In the genomic region with DNA sequence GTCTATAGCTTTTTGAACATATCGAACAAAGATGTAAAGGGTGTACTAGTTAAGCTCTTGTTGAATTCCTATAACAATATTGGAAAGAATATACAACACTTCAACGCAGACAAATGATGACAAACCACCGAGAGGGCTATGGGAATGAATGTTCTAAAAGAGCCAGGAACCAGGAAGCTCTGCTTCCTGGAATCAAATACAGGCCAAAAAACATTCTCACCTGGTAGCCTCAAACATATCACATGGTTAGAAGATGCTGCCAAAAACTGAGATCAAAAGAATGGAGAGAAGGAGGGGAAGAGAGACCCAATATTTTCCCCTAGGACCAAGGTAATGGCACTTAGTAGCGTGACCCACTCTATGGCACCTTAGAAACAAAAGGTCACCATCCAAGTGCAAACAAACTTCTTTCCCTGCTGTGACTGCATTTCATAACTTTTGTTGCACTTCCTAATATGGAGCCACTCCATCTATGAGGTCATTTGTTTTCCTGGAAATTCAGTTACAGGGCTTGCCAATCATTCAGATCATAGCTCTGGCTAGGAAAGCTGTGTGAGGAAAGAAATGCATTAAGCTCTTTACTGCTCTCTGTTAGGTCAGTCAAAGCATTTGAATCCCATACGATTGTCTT, we compare ENCODE assay signal across 19 cellular contexts.
A peak's percentile ranks its signal among the peaks of the same experiment; 100 is the strongest.
DNase-seq lines count a peak whose midpoint lies in the region; ATAC-seq and TF ChIP-seq lines count a peak whose summit lies in the region.
"Had no signal": no experiment of that assay in that cellular context is flagged by ENCODE, and none has a peak within 500 bp of the region (broad histone marks: within the 10 kb centered on the region; RNA-seq: fewer than 3 reads in every experiment).

No MANE protein-coding gene starts in this region.

- H3K4me3 Mint-ChIP-seq in activated CD8-positive, alpha-beta memory T cell treated with anti-CD3 and anti-CD28 coated beads, Interleukin-2, amount 10 ng/mL, durations not matched to agents 7 days and 5 days: no peak overlapping the region
- H3K4me3 Mint-ChIP-seq: B cell, H9, immature natural killer cell had no signal

- no peaks in the 10 kb centered on the region for H3K27me3 ChIP-seq in body of pancreas
- H3K27me3 ChIP-seq: neutrophil had no signal

- no peaks in the 10 kb centered on the region for H3K36me3 Mint-ChIP-seq in activated CD8-positive, alpha-beta memory T cell treated with anti-CD3 and anti-CD28 coated beads, Interleukin-2, amount 10 ng/mL, durations not matched to agents 7 days and 5 days
- H3K36me3 Mint-ChIP-seq: immature natural killer cell had no signal

- H3K36me3 ChIP-seq in HEK293 (ENCODE audit: control insufficient read depth in 2 of 2, insufficient read depth in 1 of 2, low read length in 2 of 2): no peaks in the 10 kb centered on the region
- no peaks in the 10 kb centered on the region for H3K36me3 ChIP-seq in body of pancreas (replicated peaks in 1 of 2; ENCODE audit: insufficient read depth in 1 of 2, low read depth in 2 of 2)
- H3K36me3 ChIP-seq: neutrophil had no signal

- POLR2A ChIA-PET in HEK293 (lab: Yijun Ruan, JAX): no interaction called here

- no peaks in the 10 kb centered on the region for H3K9me3 ChIP-seq in HEK293 (ENCODE audit: control insufficient read depth, insufficient read depth, low read depth, low read length)
- no peaks in the 10 kb centered on the region for H3K9me3 ChIP-seq in body of pancreas
- H3K9me3 ChIP-seq: neutrophil had no signal

- H3K27ac ChIP-seq in HEK293 (ENCODE audit: extremely low read depth, low read depth, low read length): no peak overlapping the region
- no peak overlapping the region for H3K27ac ChIP-seq in body of pancreas
- H3K27ac ChIP-seq: neutrophil had no signal

- no peak overlapping the region for H3K27ac Mint-ChIP-seq in activated CD8-positive, alpha-beta memory T cell treated with anti-CD3 and anti-CD28 coated beads, Interleukin-2, amount 10 ng/mL, durations not matched to agents 7 days and 5 days
- H3K27ac Mint-ChIP-seq: B cell, H9, immature natural killer cell had no signal

- intact Hi-C loops in body of pancreas (cut with DNase I) (no loop called here), sciatic nerve (cut with DNase I) (no loop called here)

- no peaks in the 10 kb centered on the region for H3K4me1 ChIP-seq in HEK293 (ENCODE audit: control insufficient read depth, insufficient read depth, low read length)
- H3K4me1 ChIP-seq in body of pancreas: no peaks in the 10 kb centered on the region

- DNase-seq in body of pancreas (no peak), foreskin fibroblast (peak; percentile 33 to 76), sciatic nerve (ENCODE audit: low spot score) (no peak), RKO (ENCODE audit: low spot score) (no peak)
- no peak for DNase-seq in activated CD8-positive, alpha-beta memory T cell treated with anti-CD3 and anti-CD28 coated beads, Interleukin-2, amount 10 ng/mL, durations not matched to agents 7 days and 5 days
- DNase-seq: activated CD4-positive, alpha-beta T cell treated with anti-CD3 and anti-CD28 coated beads for 48 hours; activated naive CD4-positive, alpha-beta T cell treated with Interleukin-2 at 50 U/mL for 16 hours; effector memory CD4-positive, alpha-beta T cell; H9; immature natural killer cell; NCI-H146; NCI-H524; PC-3; stimulated activated CD4-positive, alpha-beta T cell treated with anti-CD3 and anti-CD28 coated beads, Interleukin-4, amount 100 ng/mL, for 1 hour; T1000 had no signal

- H3K4me1 Mint-ChIP-seq in activated CD8-positive, alpha-beta memory T cell treated with anti-CD3 and anti-CD28 coated beads, Interleukin-2, amount 10 ng/mL, durations not matched to agents 7 days and 5 days: no peaks in the 10 kb centered on the region
- H3K4me1 Mint-ChIP-seq: B cell, immature natural killer cell had no signal

- H3K9me3 Mint-ChIP-seq in activated CD8-positive, alpha-beta memory T cell treated with anti-CD3 and anti-CD28 coated beads, Interleukin-2, amount 10 ng/mL, durations not matched to agents 7 days and 5 days (ENCODE audit: low read depth): no peaks in the 10 kb centered on the region

- 53 to 60% methylated on average over 5 of the region's 5 CpGs for WGBS in body of pancreas, 2 donors

- TF ChIP-seq POLR2A in body of pancreas (IDR thresholded peaks at IDR 0.05): no peak

- TF ChIP-seq CTCF in HEK293 (tag by site-specific recombination; IDR thresholded peaks at IDR 0.05) (no peak), body of pancreas (IDR thresholded peaks at IDR 0.05) (no peak), foreskin fibroblast (IDR thresholded peaks at IDR 0.05; ENCODE audit: low read depth, low read length) (no peak)

- no peak overlapping the region for H3K4me3 ChIP-seq in HEK293 (ENCODE audit: low read depth, low read length)
- H3K4me3 ChIP-seq in body of pancreas: no peak overlapping the region
- no peak overlapping the region for H3K4me3 ChIP-seq in foreskin fibroblast (ENCODE audit: low read depth in 1 of 2, low read length in 2 of 2)

- ATAC-seq in body of pancreas (peak; percentile 21), sciatic nerve (peak; percentile 96), HG03565 (IDR thresholded peaks at IDR 0.05; ENCODE audit: unreplicated experiment) (no peak)
- no peak for ATAC-seq in activated CD8-positive, alpha-beta memory T cell treated with anti-CD3 and anti-CD28 coated beads, Interleukin-2, amount 10 ng/mL, durations not matched to agents 7 days and 5 days
- ATAC-seq: PC-3 had no signal

- CTCF ChIA-PET in HEK293 (lab: Yijun Ruan, JAX): no interaction called here
- CTCF ChIA-PET in activated CD8-positive, alpha-beta memory T cell treated with anti-CD3 and anti-CD28 coated beads, Interleukin-2, amount 10 ng/mL, durations not matched to agents 7 days and 5 days (lab: Charles Lee): interaction anchor here (0.5 kb wide), 1 partner anchor 14 kb away, joined by 3 read pairs; no protein-coding TSS in a partner anchor

- no peaks in the 10 kb centered on the region for H3K27me3 Mint-ChIP-seq in activated CD8-positive, alpha-beta memory T cell treated with anti-CD3 and anti-CD28 coated beads, Interleukin-2, amount 10 ng/mL, durations not matched to agents 7 days and 5 days

TF ChIP-seq in HEK293, 187 proteins besides CTCF, POLR2A, EP300 and RAD21 (continues in another document):
- TF ChIP-seq ZNF549 (tag by site-specific recombination; IDR thresholded peaks at IDR 0.05): peak; percentile 57; the same call in 1 of the 2 replicates
- TF ChIP-seq, protein P1, sequence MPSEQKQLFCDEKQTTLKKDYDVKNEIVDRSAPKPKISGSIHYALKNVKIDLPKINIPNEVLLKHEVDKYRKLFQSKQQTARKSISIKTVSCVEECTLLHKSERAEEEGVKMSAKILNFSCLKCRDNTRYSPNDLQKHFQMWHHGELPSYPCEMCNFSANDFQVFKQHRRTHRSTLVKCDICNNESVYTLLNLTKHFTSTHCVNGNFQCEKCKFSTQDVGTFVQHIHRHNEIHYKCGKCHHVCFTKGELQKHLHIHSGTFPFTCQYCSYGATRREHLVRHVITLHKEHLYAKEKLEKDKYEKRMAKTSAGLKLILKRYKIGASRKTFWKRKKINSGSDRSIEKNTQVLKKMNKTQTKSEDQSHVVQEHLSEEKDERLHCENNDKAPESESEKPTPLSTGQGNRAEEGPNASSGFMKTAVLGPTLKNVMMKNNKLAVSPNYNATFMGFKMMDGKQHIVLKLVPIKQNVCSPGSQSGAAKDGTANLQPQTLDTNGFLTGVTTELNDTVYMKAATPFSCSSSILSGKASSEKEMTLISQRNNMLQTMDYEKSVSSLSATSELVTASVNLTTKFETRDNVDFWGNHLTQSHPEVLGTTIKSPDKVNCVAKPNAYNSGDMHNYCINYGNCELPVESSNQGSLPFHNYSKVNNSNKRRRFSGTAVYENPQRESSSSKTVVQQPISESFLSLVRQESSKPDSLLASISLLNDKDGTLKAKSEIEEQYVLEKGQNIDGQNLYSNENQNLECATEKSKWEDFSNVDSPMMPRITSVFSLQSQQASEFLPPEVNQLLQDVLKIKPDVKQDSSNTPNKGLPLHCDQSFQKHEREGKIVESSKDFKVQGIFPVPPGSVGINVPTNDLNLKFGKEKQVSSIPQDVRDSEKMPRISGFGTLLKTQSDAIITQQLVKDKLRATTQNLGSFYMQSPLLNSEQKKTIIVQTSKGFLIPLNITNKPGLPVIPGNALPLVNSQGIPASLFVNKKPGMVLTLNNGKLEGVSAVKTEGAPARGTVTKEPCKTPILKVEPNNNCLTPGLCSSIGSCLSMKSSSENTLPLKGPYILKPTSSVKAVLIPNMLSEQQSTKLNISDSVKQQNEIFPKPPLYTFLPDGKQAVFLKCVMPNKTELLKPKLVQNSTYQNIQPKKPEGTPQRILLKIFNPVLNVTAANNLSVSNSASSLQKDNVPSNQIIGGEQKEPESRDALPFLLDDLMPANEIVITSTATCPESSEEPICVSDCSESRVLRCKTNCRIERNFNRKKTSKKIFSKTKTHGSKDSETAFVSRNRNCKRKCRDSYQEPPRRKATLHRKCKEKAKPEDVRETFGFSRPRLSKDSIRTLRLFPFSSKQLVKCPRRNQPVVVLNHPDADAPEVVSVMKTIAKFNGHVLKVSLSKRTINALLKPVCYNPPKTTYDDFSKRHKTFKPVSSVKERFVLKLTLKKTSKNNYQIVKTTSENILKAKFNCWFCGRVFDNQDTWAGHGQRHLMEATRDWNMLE (tag by site-specific recombination; conservative IDR thresholded peaks at IDR 0.05; ENCODE audit: low read depth): peak; percentile 44; the same call in 1 of the 2 replicates
- TF ChIP-seq, protein P2, sequence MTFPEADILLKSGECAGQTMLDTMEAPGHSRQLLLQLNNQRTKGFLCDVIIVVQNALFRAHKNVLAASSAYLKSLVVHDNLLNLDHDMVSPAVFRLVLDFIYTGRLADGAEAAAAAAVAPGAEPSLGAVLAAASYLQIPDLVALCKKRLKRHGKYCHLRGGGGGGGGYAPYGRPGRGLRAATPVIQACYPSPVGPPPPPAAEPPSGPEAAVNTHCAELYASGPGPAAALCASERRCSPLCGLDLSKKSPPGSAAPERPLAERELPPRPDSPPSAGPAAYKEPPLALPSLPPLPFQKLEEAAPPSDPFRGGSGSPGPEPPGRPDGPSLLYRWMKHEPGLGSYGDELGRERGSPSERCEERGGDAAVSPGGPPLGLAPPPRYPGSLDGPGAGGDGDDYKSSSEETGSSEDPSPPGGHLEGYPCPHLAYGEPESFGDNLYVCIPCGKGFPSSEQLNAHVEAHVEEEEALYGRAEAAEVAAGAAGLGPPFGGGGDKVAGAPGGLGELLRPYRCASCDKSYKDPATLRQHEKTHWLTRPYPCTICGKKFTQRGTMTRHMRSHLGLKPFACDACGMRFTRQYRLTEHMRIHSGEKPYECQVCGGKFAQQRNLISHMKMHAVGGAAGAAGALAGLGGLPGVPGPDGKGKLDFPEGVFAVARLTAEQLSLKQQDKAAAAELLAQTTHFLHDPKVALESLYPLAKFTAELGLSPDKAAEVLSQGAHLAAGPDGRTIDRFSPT (tag by site-specific recombination; IDR thresholded peaks at IDR 0.05): 0 out of 2 replicates have a peak, but pooled peaks have one; percentile 35
- TF ChIP-seq ZBTB21 (tag by site-specific recombination; IDR thresholded peaks at IDR 0.05): peak; percentile 59; the same call in 1 of the 2 replicates

Comparison
In these comparisons a context has a peak if more than half of its experiments do, and no peak if none do; other contexts are left out.
1. ATAC-seq: peak in body of pancreas (single experiment) and sciatic nerve (single experiment); none in activated CD8-positive, alpha-beta memory T cell treated with anti-CD3 and anti-CD28 coated beads, Interleukin-2, amount 10 ng/mL, durations not matched to agents 7 days and 5 days (single experiment) and HG03565 (single experiment).
2. DNase-seq: peak in foreskin fibroblast (2 of 2); none in body of pancreas (0 of 4), sciatic nerve (single experiment), activated CD8-positive, alpha-beta memory T cell treated with anti-CD3 and anti-CD28 coated beads, Interleukin-2, amount 10 ng/mL, durations not matched to agents 7 days and 5 days (single experiment) and RKO (single experiment).